ENCODE assay signal across 8 cellular contexts in genomic region chr4:83282049-83282535, GRCh38. TPM values are rescaled to one million over a fixed set of nuclear protein-coding genes. Genes with fewer than 3 reads are reported as not detected.
DNase-seq lines count a peak whose midpoint lies in the region; ATAC-seq and TF ChIP-seq lines count a peak whose summit lies in the region.

No MANE protein-coding gene starts in this region.

- no peak for ATAC-seq in aorta (ENCODE audit: low FRiP score)
- no peak for ATAC-seq in left lobe of liver

- H3K4me1 Mint-ChIP-seq in CD4-positive, alpha-beta memory T cell = peaks cover 28 to 46% (median 35%) of the 10 kb centered on the region in 4 donors
- peaks cover 48% of the 10 kb centered on the region for H3K4me1 Mint-ChIP-seq in activated T-cell treated with anti-CD3 and anti-CD28 coated beads, Interleukin-2, amount 50 U/mL, for 24 hours (ENCODE audit: low read depth)

- POLR2A ChIA-PET in CD4-positive, alpha-beta memory T cell (lab: Charles Lee; ENCODE audit: partially characterized antibody) = interaction anchor here (1.7 kb wide), 1 partner anchor 208 kb away, joined by 4 read pairs; no protein-coding TSS in a partner anchor

- TF ChIP-seq CTCF in sigmoid colon (IDR thresholded peaks at IDR 0.05) = peak; percentile 20 to 68 (median 56)

- no peak for TF ChIP-seq EP300 in sigmoid colon (IDR thresholded peaks at IDR 0.05)

- no peak overlapping the region for H3K27ac ChIP-seq in CD4-positive, alpha-beta memory T cell (ENCODE audit: low read depth, low read length)
- H3K27ac ChIP-seq in sigmoid colon (no peak overlapping the region), aorta (ENCODE audit: low read depth in 1 of 2, low read length in 2 of 2) (no peak overlapping the region)

- H3K27me3 Mint-ChIP-seq in CD4-positive, alpha-beta memory T cell = no peaks in the 10 kb centered on the region
- no peaks in the 10 kb centered on the region for H3K27me3 Mint-ChIP-seq in activated T-cell treated with anti-CD3 and anti-CD28 coated beads, Interleukin-2, amount 50 U/mL, for 24 hours

- no peak overlapping the region for H3K4me3 ChIP-seq in CD4-positive, alpha-beta memory T cell (ENCODE audit: low read length in 2 of 2)
- H3K4me3 ChIP-seq in sigmoid colon (no peak overlapping the region), aorta (ENCODE audit: low read length in 2 of 2) (no peak overlapping the region)

- H3K4me3 Mint-ChIP-seq in CD4-positive, alpha-beta memory T cell = peak overlapping the region in 6 of 8 donors; percentile 10 to 57 (median 22)
- H3K4me3 Mint-ChIP-seq in activated T-cell treated with anti-CD3 and anti-CD28 coated beads, Interleukin-2, amount 50 U/mL, for 24 hours = peak overlapping the region; percentile 21

- CTCF ChIA-PET in CD4-positive, alpha-beta memory T cell (lab: Charles Lee; ENCODE audit: partially characterized antibody) = interaction anchor here (0.6 to 7.0 kb wide), 19 partner anchors 9 to 390 kb away, joined by 3 to 96 read pairs (median 7); partner anchors contain the start of genes COPS4 and LIN54

- no peak for TF ChIP-seq POLR2A in sigmoid colon (IDR thresholded peaks at IDR 0.05)

- H3K27me3 ChIP-seq in CD4-positive, alpha-beta memory T cell (ENCODE audit: insufficient read depth, low read length) = no peaks in the 10 kb centered on the region
- H3K27me3 ChIP-seq in sigmoid colon (no peaks in the 10 kb centered on the region), aorta (ENCODE audit: control insufficient read depth in 1 of 2, insufficient read depth in 2 of 2, low read length in 1 of 2) (no peaks in the 10 kb centered on the region)

- H3K9me3 ChIP-seq in CD4-positive, alpha-beta memory T cell (ENCODE audit: control insufficient read depth in 1 of 2, low read length in 2 of 2) = no peaks in the 10 kb centered on the region
- H3K9me3 ChIP-seq in sigmoid colon (no peaks in the 10 kb centered on the region), aorta (ENCODE audit: control insufficient read depth, low read length) (no peaks in the 10 kb centered on the region)

- 26 to 36% methylated on average over 4 of the region's 4 CpGs for WGBS in sigmoid colon, 2 donors
- WGBS in aorta, 2 donors = 31 to 36% methylated on average over 4 of the region's 4 CpGs

- H3K36me3 ChIP-seq in CD4-positive, alpha-beta memory T cell (ENCODE audit: insufficient read depth, low read length) = no peaks in the 10 kb centered on the region
- peaks cover 0 to 11% (median 0%) of the 10 kb centered on the region in 4 donors for H3K36me3 ChIP-seq in sigmoid colon
- H3K36me3 ChIP-seq in aorta (ENCODE audit: control insufficient read depth in 1 of 2, insufficient read depth in 2 of 2, low read length in 1 of 2) = no peaks in the 10 kb centered on the region

- peaks cover 26% of the 10 kb centered on the region for H3K4me1 ChIP-seq in CD4-positive, alpha-beta memory T cell (ENCODE audit: insufficient read depth, low read length)
- H3K4me1 ChIP-seq in sigmoid colon = peaks cover 0 to 16% (median 12%) of the 10 kb centered on the region in 4 donors
- peaks cover 0 to 2% of the 10 kb centered on the region in 2 donors for H3K4me1 ChIP-seq in aorta (ENCODE audit: control insufficient read depth in 1 of 2, insufficient read depth in 2 of 2, low read length in 2 of 2)

- H3K27ac Mint-ChIP-seq in CD4-positive, alpha-beta memory T cell = peak overlapping the region; percentile 5 to 84 (median 49)
- H3K27ac Mint-ChIP-seq in activated T-cell treated with anti-CD3 and anti-CD28 coated beads, Interleukin-2, amount 50 U/mL, for 24 hours = no peak overlapping the region

- peaks cover 6 to 16% of the 10 kb centered on the region in 2 donors for H3K36me3 Mint-ChIP-seq in CD4-positive, alpha-beta memory T cell
- H3K36me3 Mint-ChIP-seq in activated T-cell treated with anti-CD3 and anti-CD28 coated beads, Interleukin-2, amount 50 U/mL, for 24 hours (ENCODE audit: low read depth) = peaks cover 29% of the 10 kb centered on the region

- intact Hi-C loops in CD4-positive, alpha-beta memory T cell (cut with micrococcal nuclease) = loop anchor here (1.0 to 5.0 kb wide), 4 partner anchors 21 to 910 kb away; partner anchors contain the start of gene HNRNPD
- intact Hi-C loops in sigmoid colon (cut with DNase I) = loop anchor here (5.0 to 10.0 kb wide), 5 partner anchors 210 to 820 kb away; partner anchors contain the start of genes COPS4, SCD5 and THAP9
- intact Hi-C loops in aorta (cut with DNase I) = loop anchor here (5.0 to 10.0 kb wide), 4 partner anchors 173 to 820 kb away; partner anchors contain the start of genes HELQ (in 2 of the 2) and MRPS18C (in 2 of the 2)

- peak; percentile 50 to 70 (median 68) for DNase-seq in CD4-positive, alpha-beta memory T cell
- peak; percentile 43 for DNase-seq in H4 (ENCODE audit: low spot score)
- peak; percentile 83 for DNase-seq in NOMO-1 treated with DMSO at 0.1 percent for 48 hours (lab: John Stamatoyannopoulos, UW; ENCODE audit: unreplicated experiment)
- DNase-seq in activated T-cell treated with anti-CD3 and anti-CD28 coated beads, Interleukin-2, amount 50 U/mL, for 24 hours = no peak
- peak; percentile 51 for DNase-seq in fibroblast of the conjunctiva (ENCODE audit: low read depth)
- DNase-seq in sigmoid colon = no peak
- DNase-seq in aorta = no peak
- no peak for DNase-seq in left lobe of liver (ENCODE audit: low spot score)

- peaks cover 0 to 2% (median 0%) of the 10 kb centered on the region in 8 donors for H3K9me3 Mint-ChIP-seq in CD4-positive, alpha-beta memory T cell
- no peaks in the 10 kb centered on the region for H3K9me3 Mint-ChIP-seq in activated T-cell treated with anti-CD3 and anti-CD28 coated beads, Interleukin-2, amount 50 U/mL, for 24 hours

RNA-seq across cellular contexts. Expression of gene COQ2, which starts 2.5 kb away (rescaled TPM):
- total RNA-seq in CD4-positive, alpha-beta memory T cell = 1 to 10 TPM; 6.5 to 7.2 TPM
- 1 to 10 TPM; 5.5 to 7.6 TPM for polyA plus RNA-seq in CD4-positive, alpha-beta memory T cell
- 23.9 and 39.4 TPM in 2 replicates for total RNA-seq in H4 (2014; rRNA removed; shearing (Covaris generic))
- total RNA-seq in sigmoid colon (1 to 10 TPM; 5.6 to 7.8 (median 7.2) TPM), aorta (1 to 10 TPM; 6.6 to 7.6 TPM), left lobe of liver (10.3 TPM)
- polyA plus RNA-seq in sigmoid colon (10 to 100 TPM; 10.8 to 16.8 (median 12.7) TPM), aorta (1 to 10 TPM; 1.8 to 3.6 TPM)

RNA-seq across cellular contexts. Expression of gene HPSE, which starts 52.6 kb away (rescaled TPM):
- 1 to 10 TPM; 8.9 TPM for total RNA-seq in CD4-positive, alpha-beta memory T cell
- 1 to 10 TPM; 5.6 to 6.5 TPM for polyA plus RNA-seq in CD4-positive, alpha-beta memory T cell
- 5.2 and 5.6 TPM in 2 replicates for total RNA-seq in H4 (2014; rRNA removed; shearing (Covaris generic))
- total RNA-seq in sigmoid colon = under 1 TPM; 0.54 to 0.71 (median 0.61) TPM
- 1 to 10 TPM; 1.2 to 7.3 (median 6.0) TPM for polyA plus RNA-seq in sigmoid colon
- 1 to 10 TPM; 3.7 to 5.0 TPM for total RNA-seq in aorta
- polyA plus RNA-seq in aorta = 1 to 10 TPM in 1 of 2 donors, under 1 TPM in 1; 0.82 to 3.1 TPM
- total RNA-seq in left lobe of liver = 0.75 TPM

Comparison
In these comparisons a context has a peak if more than half of its experiments do, and no peak if none do; other contexts are left out.
1. DNase-seq: peak in CD4-positive, alpha-beta memory T cell (5 of 5), H4 (single experiment), NOMO-1 treated with DMSO at 0.1 percent for 48 hours (single experiment) and fibroblast of the conjunctiva (single experiment); none in activated T-cell treated with anti-CD3 and anti-CD28 coated beads, Interleukin-2, amount 50 U/mL, for 24 hours (single experiment), sigmoid colon (single experiment), aorta (0 of 2) and left lobe of liver (single experiment).